In genomic region chr5:126938461-126938860, GRCh38 we compare ENCODE assay signal across 17 cellular contexts.
DNase-seq lines count a peak whose midpoint lies in the region; ATAC-seq and TF ChIP-seq lines count a peak whose summit lies in the region.
"Had no signal": no experiment of that assay in that cellular context is flagged by ENCODE, and none has a peak within 500 bp of the region (broad histone marks: within the 10 kb centered on the region; RNA-seq: fewer than 3 reads in every experiment).

No MANE protein-coding gene starts in this region.

- DNase-seq in HCEC 1CT (peak; percentile 91), astrocyte of the cerebellum (ENCODE audit: low read depth) (peak; percentile 44), sigmoid colon (no peak), left ventricle myocardium inferior (no peak), NCI-H748 (lab: John Stamatoyannopoulos, UW; ENCODE audit: unreplicated experiment) (no peak)
- no peak for DNase-seq in T-helper 2 cell treated with Interferon-gamma antibody and Interleukin-4, amounts not matched to agents 5 μg/mL and 100 μg/mL, for 36 hours (ENCODE audit: low spot score)
- DNase-seq: activated CD4-positive, CD25-positive, alpha-beta regulatory T cell treated with anti-CD3 and anti-CD28 coated beads, Interleukin-2, amount 50 U/mL, for 72 hours; activated T-cell treated with anti-CD3 and anti-CD28 coated beads, Interleukin-2, amount 50 U/mL, for 24 hours; mucosa of descending colon; NCI-H2029 treated with DMSO at 0.1 percent for 48 hours; stimulated activated CD4-positive, alpha-beta T cell treated with anti-CD3 and anti-CD28 coated beads, Interleukin-2, amount 100 ng/mL, for 48 hours; stimulated activated naive B cell treated with anti-CD40 and anti-IgM and Interleukin-4, amounts not matched to agents 10 μg/mL and 1 μg/mL and 100 μg/mL, for 72 hours had no signal

- no peaks in the 10 kb centered on the region for H3K79me2 ChIP-seq in ACC112 (ENCODE audit: control insufficient read depth, insufficient read depth, low read length, unreplicated experiment)

- intact Hi-C loops in sigmoid colon (cut with DNase I) (no loop called here), left ventricle myocardium inferior (cut with micrococcal nuclease) (no loop called here)

- peaks cover 19% of the 10 kb centered on the region for H3K4me1 ChIP-seq in ACC112 (ENCODE audit: control insufficient read depth, insufficient read depth, low read length, unreplicated experiment)
- H3K4me1 ChIP-seq in gastroesophageal sphincter, result no peaks in the 10 kb centered on the region
- H3K4me1 ChIP-seq in sigmoid colon, result no peaks in the 10 kb centered on the region
- H3K4me1 ChIP-seq in left ventricle myocardium inferior, result peaks cover 58% of the 10 kb centered on the region
- H3K4me1 ChIP-seq: prostate gland had no signal

- no peak overlapping the region for H3K4me3 ChIP-seq in ACC112 (ENCODE audit: low read depth, low read length)
- H3K4me3 ChIP-seq in astrocyte of the cerebellum (ENCODE audit: low read depth, low read length), result no peak overlapping the region
- H3K4me3 ChIP-seq in gastroesophageal sphincter, result no peak overlapping the region
- H3K4me3 ChIP-seq in sigmoid colon, result no peak overlapping the region
- H3K4me3 ChIP-seq in left ventricle myocardium inferior, result no peak overlapping the region
- H3K4me3 ChIP-seq: K562, mucosa of descending colon, prostate gland had no signal

- no peak overlapping the region for H3K27ac Mint-ChIP-seq in T-helper 2 cell treated with Interferon-gamma antibody and Interleukin-4, amounts not matched to agents 5 μg/mL and 100 μg/mL, for 36 hours
- H3K27ac Mint-ChIP-seq: activated T-cell treated with anti-CD3 and anti-CD28 coated beads, Interleukin-2, amount 50 U/mL, for 24 hours; B cell; stimulated activated naive B cell treated with anti-CD40 and anti-IgM and Interleukin-4, amounts not matched to agents 10 μg/mL and 1 μg/mL and 100 μg/mL, for 72 hours had no signal

- no peak overlapping the region for H2AFZ ChIP-seq in ACC112 (ENCODE audit: low read length, unreplicated experiment)

- peak; percentile 71 for ATAC-seq in gastroesophageal sphincter
- ATAC-seq: K562; mucosa of descending colon; stimulated activated naive B cell treated with anti-CD40 and anti-IgM and Interleukin-4, amounts not matched to agents 10 μg/mL and 1 μg/mL and 100 μg/mL, for 72 hours had no signal

- H3K9me3 Mint-ChIP-seq in T-helper 2 cell treated with Interferon-gamma antibody and Interleukin-4, amounts not matched to agents 5 μg/mL and 100 μg/mL, for 36 hours, result no peaks in the 10 kb centered on the region
- H3K9me3 Mint-ChIP-seq: activated T-cell treated with anti-CD3 and anti-CD28 coated beads, Interleukin-2, amount 50 U/mL, for 24 hours; stimulated activated naive B cell treated with anti-CD40 and anti-IgM and Interleukin-4, amounts not matched to agents 10 μg/mL and 1 μg/mL and 100 μg/mL, for 72 hours had no signal

- H3K36me3 Mint-ChIP-seq in T-helper 2 cell treated with Interferon-gamma antibody and Interleukin-4, amounts not matched to agents 5 μg/mL and 100 μg/mL, for 36 hours (ENCODE audit: low read depth), result no peaks in the 10 kb centered on the region

- no peaks in the 10 kb centered on the region for H3K27me3 Mint-ChIP-seq in T-helper 2 cell treated with Interferon-gamma antibody and Interleukin-4, amounts not matched to agents 5 μg/mL and 100 μg/mL, for 36 hours (ENCODE audit: low read depth)
- H3K27me3 Mint-ChIP-seq: activated T-cell treated with anti-CD3 and anti-CD28 coated beads, Interleukin-2, amount 50 U/mL, for 24 hours; B cell; stimulated activated naive B cell treated with anti-CD40 and anti-IgM and Interleukin-4, amounts not matched to agents 10 μg/mL and 1 μg/mL and 100 μg/mL, for 72 hours had no signal

- no peaks in the 10 kb centered on the region for H3K4me1 Mint-ChIP-seq in T-helper 2 cell treated with Interferon-gamma antibody and Interleukin-4, amounts not matched to agents 5 μg/mL and 100 μg/mL, for 36 hours (ENCODE audit: low read depth)

- no peak overlapping the region for H3K4me3 Mint-ChIP-seq in T-helper 2 cell treated with Interferon-gamma antibody and Interleukin-4, amounts not matched to agents 5 μg/mL and 100 μg/mL, for 36 hours
- H3K4me3 Mint-ChIP-seq: activated T-cell treated with anti-CD3 and anti-CD28 coated beads, Interleukin-2, amount 50 U/mL, for 24 hours; B cell; stimulated activated naive B cell treated with anti-CD40 and anti-IgM and Interleukin-4, amounts not matched to agents 10 μg/mL and 1 μg/mL and 100 μg/mL, for 72 hours had no signal

- H3K27ac ChIP-seq in ACC112 (ENCODE audit: low read depth, low read length) (peak overlapping the region; percentile 54), gastroesophageal sphincter (no peak overlapping the region), sigmoid colon (no peak overlapping the region), left ventricle myocardium inferior (replicated peaks) (no peak overlapping the region)
- H3K27ac ChIP-seq: prostate gland had no signal

- H3K36me3 ChIP-seq in ACC112 (ENCODE audit: insufficient read depth, low read length), result no peaks in the 10 kb centered on the region
- no peaks in the 10 kb centered on the region for H3K36me3 ChIP-seq in gastroesophageal sphincter
- H3K36me3 ChIP-seq in sigmoid colon, result no peaks in the 10 kb centered on the region
- H3K36me3 ChIP-seq in left ventricle myocardium inferior, result no peaks in the 10 kb centered on the region
- H3K36me3 ChIP-seq: prostate gland had no signal

- TF ChIP-seq CTCF in astrocyte of the cerebellum (IDR thresholded peaks at IDR 0.05; ENCODE audit: low read depth, low read length, missing control alignments), result no peak
- TF ChIP-seq CTCF in gastroesophageal sphincter (IDR thresholded peaks at IDR 0.05), result no peak
- TF ChIP-seq CTCF in sigmoid colon (IDR thresholded peaks at IDR 0.05), result no peak
- no peak for TF ChIP-seq CTCF in left ventricle myocardium inferior (IDR thresholded peaks at IDR 0.05; ENCODE audit: borderline replicate concordance)

- TF ChIP-seq EP300 in gastroesophageal sphincter (IDR thresholded peaks at IDR 0.05), result no peak
- TF ChIP-seq EP300 in sigmoid colon (IDR thresholded peaks at IDR 0.05), result no peak

- in situ Hi-C loops in astrocyte of the cerebellum (cut with HindIII; ENCODE audit: low sequenced_read_pairs), result no loop called here

- no peaks in the 10 kb centered on the region for H3K9me3 ChIP-seq in gastroesophageal sphincter
- H3K9me3 ChIP-seq in sigmoid colon, result no peaks in the 10 kb centered on the region
- no peaks in the 10 kb centered on the region for H3K9me3 ChIP-seq in left ventricle myocardium inferior (replicated peaks)
- H3K9me3 ChIP-seq: mucosa of descending colon, prostate gland had no signal

- H3K27me3 ChIP-seq in ACC112 (ENCODE audit: insufficient read depth, low read length) (no peaks in the 10 kb centered on the region), gastroesophageal sphincter (no peaks in the 10 kb centered on the region), sigmoid colon (no peaks in the 10 kb centered on the region), left ventricle myocardium inferior (ENCODE audit: low read depth) (no peaks in the 10 kb centered on the region)

- TF ChIP-seq POLR2A in gastroesophageal sphincter (IDR thresholded peaks at IDR 0.05) (no peak), sigmoid colon (IDR thresholded peaks at IDR 0.05) (no peak)

Comparison
In these comparisons a context has a peak if more than half of its experiments do, and no peak if none do; other contexts are left out.
1. DNase-seq: peak in HCEC 1CT (single experiment) and astrocyte of the cerebellum (single experiment); none in sigmoid colon (single experiment), left ventricle myocardium inferior (single experiment), T-helper 2 cell treated with Interferon-gamma antibody and Interleukin-4, amounts not matched to agents 5 μg/mL and 100 μg/mL, for 36 hours (single experiment) and NCI-H748 (single experiment).